In the genomic region with DNA sequence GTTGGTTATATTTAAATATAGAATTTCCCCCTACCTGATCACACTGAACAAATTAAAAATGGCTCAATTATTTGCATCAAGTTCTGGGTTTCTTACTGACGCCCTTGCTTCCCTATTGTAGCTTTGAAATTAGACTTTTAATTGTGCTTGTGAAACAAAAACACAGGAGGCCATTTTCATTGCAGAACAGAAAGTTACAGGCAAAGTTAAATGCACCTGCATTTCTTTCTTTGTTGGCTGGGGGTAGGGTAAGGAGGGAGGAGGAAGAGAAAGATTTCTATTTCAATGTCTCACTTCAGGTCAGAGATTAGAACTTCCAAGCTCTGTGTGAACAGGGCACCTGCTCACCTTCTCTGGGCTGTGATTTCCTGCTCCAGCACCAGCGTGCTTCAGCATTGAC, we compare ENCODE assay signal across 10 cellular contexts.
DNase-seq lines count a peak whose midpoint lies in the region; ATAC-seq and TF ChIP-seq lines count a peak whose summit lies in the region.
"Had no signal": no experiment of that assay in that cellular context is flagged by ENCODE, and none has a peak within 500 bp of the region (broad histone marks: within the 10 kb centered on the region; RNA-seq: fewer than 3 reads in every experiment).

No MANE protein-coding gene starts in this region.

- H3K4me1 Mint-ChIP-seq in endodermal cell = peaks cover 9% of the 10 kb centered on the region
- peaks cover 14% of the 10 kb centered on the region for H3K4me1 Mint-ChIP-seq in stimulated activated naive CD8-positive, alpha-beta T cell treated with anti-CD3 and anti-CD28 coated beads, Interleukin-15, amount 100 ng/mL, for 72 hours

- H3K9ac ChIP-seq in endodermal cell (ENCODE audit: extremely low read depth, low read length, poor library complexity, severe bottlenecking) = no peak overlapping the region

- H3K27me3 ChIP-seq in endodermal cell (ENCODE audit: control insufficient read depth, insufficient read depth, low read length, poor library complexity, severe bottlenecking) (peaks cover 4% of the 10 kb centered on the region), right atrium auricular region (no peaks in the 10 kb centered on the region)

- H3K9me3 Mint-ChIP-seq in endodermal cell = no peaks in the 10 kb centered on the region
- H3K9me3 Mint-ChIP-seq in stimulated activated naive CD8-positive, alpha-beta T cell treated with anti-CD3 and anti-CD28 coated beads, Interleukin-15, amount 100 ng/mL, for 72 hours = no peaks in the 10 kb centered on the region
- H3K9me3 Mint-ChIP-seq: activated CD4-positive, alpha-beta memory T cell treated with anti-CD3 and anti-CD28 coated beads, Interleukin-2, amount 10 ng/mL, durations not matched to agents 7 days and 5 days had no signal

- H3K27me3 Mint-ChIP-seq in endodermal cell (ENCODE audit: insufficient read depth) = peaks cover 55% of the 10 kb centered on the region
- H3K27me3 Mint-ChIP-seq in stimulated activated naive CD8-positive, alpha-beta T cell treated with anti-CD3 and anti-CD28 coated beads, Interleukin-15, amount 100 ng/mL, for 72 hours = peaks cover 9% of the 10 kb centered on the region

- no peak overlapping the region for H3K4me3 ChIP-seq in endodermal cell (ENCODE audit: low read length)
- H3K4me3 ChIP-seq in right atrium auricular region = no peak overlapping the region

- H3K36me3 ChIP-seq in endodermal cell (ENCODE audit: control insufficient read depth, insufficient read depth, low read length) (no peaks in the 10 kb centered on the region), right atrium auricular region (no peaks in the 10 kb centered on the region)

- ATAC-seq in GM18502 (IDR thresholded peaks at IDR 0.05; ENCODE audit: poor library complexity, unreplicated experiment) (peak; percentile 41), GM21367 (IDR thresholded peaks at IDR 0.05; ENCODE audit: unreplicated experiment) (peak; percentile 32), HG03097 (IDR thresholded peaks at IDR 0.05; ENCODE audit: low FRiP score, unreplicated experiment) (peak; percentile 36)
- no peak for ATAC-seq in stimulated activated naive CD8-positive, alpha-beta T cell treated with anti-CD3 and anti-CD28 coated beads, Interleukin-15, amount 100 ng/mL, for 72 hours
- ATAC-seq: Panc1 had no signal

- H3K9me3 ChIP-seq in endodermal cell (ENCODE audit: control insufficient read depth, low read length) = no peaks in the 10 kb centered on the region
- H3K9me3 ChIP-seq in right atrium auricular region = no peaks in the 10 kb centered on the region

- no peak for TF ChIP-seq CTCF in endodermal cell (conservative IDR thresholded peaks at IDR 0.05)
- TF ChIP-seq CTCF in right atrium auricular region (IDR thresholded peaks at IDR 0.05) = no peak

- H3K27ac ChIP-seq in endodermal cell (ENCODE audit: low read depth, low read length) (no peak overlapping the region), right atrium auricular region (no peak overlapping the region)

- H3K27ac Mint-ChIP-seq in endodermal cell = no peak overlapping the region
- H3K27ac Mint-ChIP-seq in stimulated activated naive CD8-positive, alpha-beta T cell treated with anti-CD3 and anti-CD28 coated beads, Interleukin-15, amount 100 ng/mL, for 72 hours = peak overlapping the region in 1 of 2 donors; percentile 21
- H3K27ac Mint-ChIP-seq: activated CD4-positive, alpha-beta memory T cell treated with anti-CD3 and anti-CD28 coated beads, Interleukin-2, amount 10 ng/mL, durations not matched to agents 7 days and 5 days had no signal

- H3K36me3 Mint-ChIP-seq in endodermal cell (ENCODE audit: low read depth) = no peaks in the 10 kb centered on the region

- H3K4me1 ChIP-seq in endodermal cell (ENCODE audit: control insufficient read depth, insufficient read depth, low read length) (peaks cover 5% of the 10 kb centered on the region), right atrium auricular region (no peaks in the 10 kb centered on the region)

- DNase-seq in endodermal cell (peak; percentile 24), KG1 (lab: John Stamatoyannopoulos, UW) (no peak), hypothalamus (lab: John Stamatoyannopoulos, UW) (no peak), right atrium auricular region (ENCODE audit: low spot score) (no peak)
- no peak for DNase-seq in stimulated activated naive CD8-positive, alpha-beta T cell treated with anti-CD3 and anti-CD28 coated beads, Interleukin-15, amount 100 ng/mL, for 72 hours
- DNase-seq: activated CD4-positive, alpha-beta memory T cell treated with anti-CD3 and anti-CD28 coated beads, Interleukin-2, amount 10 ng/mL, durations not matched to agents 7 days and 5 days had no signal

- H3K4me3 Mint-ChIP-seq in endodermal cell = no peak overlapping the region
- H3K4me3 Mint-ChIP-seq in stimulated activated naive CD8-positive, alpha-beta T cell treated with anti-CD3 and anti-CD28 coated beads, Interleukin-15, amount 100 ng/mL, for 72 hours = no peak overlapping the region
- H3K4me3 Mint-ChIP-seq: activated CD4-positive, alpha-beta memory T cell treated with anti-CD3 and anti-CD28 coated beads, Interleukin-2, amount 10 ng/mL, durations not matched to agents 7 days and 5 days had no signal

- 88 to 100% methylated on average over 1 to 2 of the region's 2 CpGs for WGBS in endodermal cell (ENCODE audit: insufficient coverage in 1 of 2, insufficient read length in 1 of 2), 2 experiments
